In genomic region chr3:144296808-144297207, GRCh38 we compare ENCODE assay signal across 21 cellular contexts.
"Had no signal": no experiment of that assay in that cellular context is flagged by ENCODE, and none has a peak within 500 bp of the region (broad histone marks: within the 10 kb centered on the region; RNA-seq: fewer than 3 reads in every experiment).

No MANE protein-coding gene starts in this region.

- H3K27me3 Mint-ChIP-seq: activated naive CD4-positive, alpha-beta T cell treated with anti-CD3 and anti-CD28 coated beads, Interleukin-2, amount 10 ng/mL, durations not matched to agents 7 days and 5 days; activated T-cell treated with anti-CD3 and anti-CD28 coated beads, Interleukin-2, amount 50 U/mL, for 24 hours; dendritic cell treated with granulocyte-macrophage colony-stimulating factor and Interleukin-4, amounts not matched to agents 40 ng/mL and 50 ng/mL, for 4 days had no signal

- H3K4me3 Mint-ChIP-seq: activated CD4-positive, alpha-beta memory T cell treated with anti-CD3 and anti-CD28 coated beads, Interleukin-2, amount 10 ng/mL, durations not matched to agents 7 days and 5 days; activated naive CD4-positive, alpha-beta T cell treated with anti-CD3 and anti-CD28 coated beads, Interleukin-2, amount 10 ng/mL, durations not matched to agents 7 days and 5 days; activated T-cell treated with anti-CD3 and anti-CD28 coated beads, Interleukin-2, amount 50 U/mL, for 24 hours; dendritic cell treated with granulocyte-macrophage colony-stimulating factor and Interleukin-4, amounts not matched to agents 40 ng/mL and 50 ng/mL, for 4 days; endodermal cell; immature natural killer cell; neural crest cell; WTC11 had no signal

- H3K9me3 Mint-ChIP-seq: activated CD4-positive, alpha-beta memory T cell treated with anti-CD3 and anti-CD28 coated beads, Interleukin-2, amount 10 ng/mL, durations not matched to agents 7 days and 5 days; activated naive CD4-positive, alpha-beta T cell treated with anti-CD3 and anti-CD28 coated beads, Interleukin-2, amount 10 ng/mL, durations not matched to agents 7 days and 5 days; endodermal cell; neural crest cell had no signal

- H3K4me1 Mint-ChIP-seq: activated naive CD4-positive, alpha-beta T cell treated with anti-CD3 and anti-CD28 coated beads, Interleukin-2, amount 10 ng/mL, durations not matched to agents 7 days and 5 days; endodermal cell had no signal

- H3K36me3 Mint-ChIP-seq: activated naive CD4-positive, alpha-beta T cell treated with anti-CD3 and anti-CD28 coated beads, Interleukin-2, amount 10 ng/mL, durations not matched to agents 7 days and 5 days; immature natural killer cell; WTC11 had no signal

- H3K9me3 ChIP-seq: right lobe of liver had no signal

- H3K27ac Mint-ChIP-seq: activated CD4-positive, alpha-beta memory T cell treated with anti-CD3 and anti-CD28 coated beads, Interleukin-2, amount 10 ng/mL, durations not matched to agents 7 days and 5 days; activated naive CD4-positive, alpha-beta T cell treated with anti-CD3 and anti-CD28 coated beads, Interleukin-2, amount 10 ng/mL, durations not matched to agents 7 days and 5 days; activated T-cell treated with anti-CD3 and anti-CD28 coated beads, Interleukin-2, amount 50 U/mL, for 24 hours; dendritic cell treated with granulocyte-macrophage colony-stimulating factor and Interleukin-4, amounts not matched to agents 40 ng/mL and 50 ng/mL, for 4 days; endodermal cell; WTC11 had no signal

- FAIRE-seq: frontal cortex, TTC549 had no signal

- DNase-seq: activated CD4-positive, alpha-beta memory T cell treated with anti-CD3 and anti-CD28 coated beads, Interleukin-2, amount 10 ng/mL, durations not matched to agents 7 days and 5 days; activated CD4-positive, alpha-beta T cell treated with anti-CD3 and anti-CD28 coated beads for 4 hours; activated naive CD4-positive, alpha-beta T cell treated with anti-CD3 and anti-CD28 coated beads, Interleukin-2, amount 10 ng/mL, durations not matched to agents 7 days and 5 days; activated T-cell treated with anti-CD3 and anti-CD28 coated beads, Interleukin-2, amount 50 U/mL, for 24 hours; endodermal cell; heart left ventricle; immature natural killer cell; right lobe of liver; stimulated activated CD4-positive, alpha-beta T cell treated with anti-CD3 and anti-CD28 coated beads, Interleukin-4, amount 100 ng/mL, for 4 hours; stimulated activated CD8-positive, alpha-beta memory T cell treated with anti-CD3 and anti-CD28 coated beads, Interleukin-4, amount 100 ng/mL, for 48 hours; stimulated activated naive CD4-positive, alpha-beta T cell treated with Interleukin-2 at 50 U/mL for 16 hours; substantia nigra had no signal

- H3K4me1 ChIP-seq: ascending aorta, breast epithelium, heart left ventricle, right lobe of liver, tibial nerve had no signal

- H3K4me3 ChIP-seq: ascending aorta, breast epithelium, heart left ventricle, right lobe of liver, smooth muscle cell, tibial nerve had no signal

- H3K36me3 ChIP-seq: ascending aorta, breast epithelium, heart left ventricle, right lobe of liver, tibial nerve had no signal

- ATAC-seq: heart left ventricle, right lobe of liver, WTC11 had no signal

- H3K27ac ChIP-seq: ascending aorta, breast epithelium, heart left ventricle, right lobe of liver, tibial nerve had no signal

- H3K27me3 ChIP-seq: ascending aorta, breast epithelium, heart left ventricle, right lobe of liver, tibial nerve had no signal
